In the genomic region with DNA sequence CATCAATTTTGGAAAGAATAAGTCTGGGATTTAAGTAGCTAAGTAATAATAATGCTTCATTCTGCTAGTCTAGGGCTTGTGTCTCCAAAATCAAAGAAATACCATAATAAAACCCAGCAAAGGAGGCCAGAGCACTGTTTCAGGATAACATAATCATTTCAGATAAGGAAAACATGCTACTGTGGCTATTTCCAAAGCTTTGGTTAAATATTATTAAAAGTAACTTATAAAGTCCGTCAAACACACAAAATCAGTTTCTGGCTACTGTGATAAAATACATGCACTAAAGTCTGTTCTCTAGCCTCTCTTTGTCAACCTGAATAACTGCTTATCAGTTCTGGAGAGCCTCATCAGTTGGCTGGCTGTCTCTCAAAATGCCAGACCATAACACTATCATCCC, we compare ENCODE assay signal across 7 cellular contexts. TPM values are rescaled to one million over a fixed set of nuclear protein-coding genes. Genes with fewer than 3 reads are reported as not detected.
"Had no signal": no experiment of that assay in that cellular context is flagged by ENCODE, and none has a peak within 500 bp of the region (broad histone marks: within the 10 kb centered on the region; RNA-seq: fewer than 3 reads in every experiment).

No MANE protein-coding gene starts in this region.

- H3K4me3 Mint-ChIP-seq: GM23338, H9 had no signal

- H3K9me3 Mint-ChIP-seq: GM23338, H9 had no signal

- ATAC-seq: GM23338, K562 had no signal

- H3K4me1 Mint-ChIP-seq: GM23338, H9 had no signal

- H3K4me3 ChIP-seq: GM23338, K562 had no signal

- H3K4me2 ChIP-seq: GM23338 had no signal

- H3K27ac Mint-ChIP-seq: GM23338, H9 had no signal

- DNase-seq: H9, HCEC 1CT, IMR-90 had no signal

- H2AFZ ChIP-seq: GM23338 had no signal

RNA-seq across cellular contexts. Expression of a gene that starts 1.5 kb away (rescaled TPM):
- total RNA-seq: GM23338, H1, H9, HT-29, IMR-90, K562 had no signal
- polyA plus RNA-seq: GM23338, H1, IMR-90, K562 had no signal

RNA-seq across cellular contexts. Expression of a gene that starts 5.7 kb away (rescaled TPM):
- total RNA-seq: GM23338, H1, H9, HT-29, IMR-90, K562 had no signal
- polyA plus RNA-seq: GM23338, H1, IMR-90, K562 had no signal

RNA-seq across cellular contexts. Expression of a gene that starts 32.4 kb away (rescaled TPM):
- total RNA-seq: GM23338, H1, H9, HT-29, IMR-90, K562 had no signal
- polyA plus RNA-seq: GM23338, H1, IMR-90, K562 had no signal

RNA-seq across cellular contexts. Expression of a gene that starts 43.2 kb away (rescaled TPM):
- total RNA-seq: H1, H9, HT-29, IMR-90, K562 had no signal
- polyA plus RNA-seq: GM23338, H1, IMR-90, K562 had no signal

RNA-seq across cellular contexts. Expression of a gene that starts 49.8 kb away (rescaled TPM):
- total RNA-seq: GM23338, H1, H9, HT-29, IMR-90, K562 had no signal
- polyA plus RNA-seq: GM23338, H1, IMR-90, K562 had no signal
